In the genomic region with DNA sequence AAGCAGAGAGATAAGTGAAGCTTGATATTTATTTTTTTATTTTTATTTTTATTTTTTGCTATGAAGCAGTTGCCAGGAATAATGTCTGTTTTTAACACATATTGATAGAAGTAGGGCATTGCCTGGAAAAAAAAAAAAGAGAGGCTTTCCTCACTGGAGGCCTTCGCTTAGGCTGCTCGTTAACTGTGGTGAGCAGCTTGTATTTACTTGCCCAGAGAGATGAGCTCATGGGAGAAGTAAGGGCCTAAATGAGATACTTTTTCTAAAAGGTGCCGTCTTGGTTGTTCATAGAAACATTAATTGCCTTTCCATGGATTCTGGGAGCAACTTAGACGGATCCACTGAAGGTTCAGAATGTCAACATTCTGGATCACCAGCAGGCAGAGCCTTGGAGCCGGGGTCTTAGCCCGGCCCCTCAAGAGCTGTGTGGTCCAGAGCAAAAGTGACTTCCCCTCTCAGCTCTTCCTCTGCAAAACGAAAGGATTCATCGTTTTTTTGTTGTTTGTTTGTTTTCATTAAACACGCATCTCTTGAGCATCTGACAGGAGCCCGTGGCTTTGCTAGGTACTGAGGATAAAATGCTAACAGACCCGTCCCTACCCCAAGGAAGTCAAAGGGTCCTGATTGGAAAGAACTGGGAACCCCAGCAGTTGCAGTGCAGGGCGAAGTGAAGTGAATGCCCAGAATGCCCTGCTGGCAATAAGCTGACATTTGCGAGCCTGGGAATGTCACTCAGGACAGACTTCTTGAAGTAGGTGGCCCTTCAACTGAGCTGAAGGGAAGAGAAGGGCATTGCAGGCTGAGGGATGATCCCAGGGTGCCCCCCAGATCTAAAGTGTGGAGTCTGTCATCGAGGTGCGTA, we compare ENCODE assay signal across 16 cellular contexts.
"Had no signal": no experiment of that assay in that cellular context is flagged by ENCODE, and none has a peak within 500 bp of the region (broad histone marks: within the 10 kb centered on the region; RNA-seq: fewer than 3 reads in every experiment).

No MANE protein-coding gene starts in this region.

- H3K27me3 Mint-ChIP-seq: activated CD8-positive, alpha-beta T cell treated with anti-CD3 and anti-CD28 coated beads for 36 hours; activated naive CD8-positive, alpha-beta T cell treated with anti-CD3 and anti-CD28 coated beads, Interleukin-2, amount 10 ng/mL, durations not matched to agents 7 days and 5 days had no signal

- H3K27me3 ChIP-seq: brain microvascular endothelial cell, upper lobe of left lung had no signal

- H3K36me3 ChIP-seq: brain microvascular endothelial cell, upper lobe of left lung had no signal

- DNase-seq: activated CD4-positive, alpha-beta T cell treated with anti-CD3 and anti-CD28 coated beads for 4 hours; activated CD8-positive, alpha-beta memory T cell treated with anti-CD3 and anti-CD28 coated beads, Interleukin-2, amount 50 U/mL, for 48 hours; activated CD8-positive, alpha-beta T cell treated with anti-CD3 and anti-CD28 coated beads for 36 hours; activated naive CD4-positive, alpha-beta T cell; activated naive CD8-positive, alpha-beta T cell treated with anti-CD3 and anti-CD28 coated beads, Interleukin-2, amount 10 ng/mL, durations not matched to agents 7 days and 5 days; anterior cingulate cortex; brain microvascular endothelial cell; occipital lobe; small intestine; stimulated activated CD4-positive, alpha-beta T cell treated with anti-CD3 and anti-CD28 coated beads, Interleukin-4, amount 100 ng/mL, for 4 hours; stimulated activated CD8-positive, alpha-beta memory T cell treated with anti-CD3 and anti-CD28 coated beads, Interleukin-4, amount 100 ng/mL, for 48 hours; stimulated activated naive CD8-positive, alpha-beta T cell treated with anti-CD3 and anti-CD28 coated beads, Interleukin-15, Interleukin-2, amounts not matched to agents 100 U/mL and 50 U/mL, for 24 hours; T-helper 2 cell; upper lobe of left lung had no signal

- H3K4me3 ChIP-seq: upper lobe of left lung had no signal

- H3K4me3 Mint-ChIP-seq: activated CD8-positive, alpha-beta T cell treated with anti-CD3 and anti-CD28 coated beads for 36 hours; activated naive CD8-positive, alpha-beta T cell treated with anti-CD3 and anti-CD28 coated beads, Interleukin-2, amount 10 ng/mL, durations not matched to agents 7 days and 5 days; WTC11 had no signal

- ATAC-seq: activated CD8-positive, alpha-beta T cell treated with anti-CD3 and anti-CD28 coated beads for 36 hours; stimulated activated naive CD8-positive, alpha-beta T cell treated with anti-CD3 and anti-CD28 coated beads, Interleukin-15, Interleukin-2, amounts not matched to agents 100 U/mL and 50 U/mL, for 24 hours had no signal

- H3K27ac Mint-ChIP-seq: activated CD8-positive, alpha-beta T cell treated with anti-CD3 and anti-CD28 coated beads for 36 hours; activated naive CD8-positive, alpha-beta T cell treated with anti-CD3 and anti-CD28 coated beads, Interleukin-2, amount 10 ng/mL, durations not matched to agents 7 days and 5 days; nephron; WTC11 had no signal

- H3K9me3 Mint-ChIP-seq: activated CD8-positive, alpha-beta T cell treated with anti-CD3 and anti-CD28 coated beads for 36 hours; activated naive CD8-positive, alpha-beta T cell treated with anti-CD3 and anti-CD28 coated beads, Interleukin-2, amount 10 ng/mL, durations not matched to agents 7 days and 5 days; nephron had no signal

- H3K27ac ChIP-seq: brain microvascular endothelial cell, upper lobe of left lung had no signal

- H3K4me1 ChIP-seq: upper lobe of left lung had no signal
